Comparison of ENCODE assay signal across 20 cellular contexts in the genomic region with DNA sequence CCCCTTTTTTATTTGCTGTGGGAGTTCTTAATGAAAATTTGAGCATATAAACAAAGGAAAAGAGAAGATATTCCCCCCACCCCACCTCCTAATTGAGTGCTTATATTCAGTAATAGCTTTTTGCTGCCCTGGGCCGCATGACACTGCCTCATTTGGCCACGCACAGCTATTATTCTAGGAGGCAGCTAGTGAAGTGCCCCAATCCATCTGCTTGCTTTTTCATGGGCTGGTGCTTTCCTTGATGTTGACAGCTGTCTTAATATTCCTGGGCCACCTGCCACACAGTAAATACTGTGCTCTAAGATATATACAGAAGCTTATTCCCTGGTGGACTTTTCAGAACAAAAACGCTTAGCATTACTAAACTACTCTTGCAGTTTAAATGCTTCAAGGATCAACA. TPM values are rescaled to one million over a fixed set of nuclear protein-coding genes. Genes with fewer than 3 reads are reported as not detected.
DNase-seq lines count a peak whose midpoint lies in the region; ATAC-seq and TF ChIP-seq lines count a peak whose summit lies in the region.
"Had no signal": no experiment of that assay in that cellular context is flagged by ENCODE, and none has a peak within 500 bp of the region (broad histone marks: within the 10 kb centered on the region; RNA-seq: fewer than 3 reads in every experiment).

No MANE protein-coding gene starts in this region.

- intact Hi-C loops in upper lobe of right lung (cut with DNase I), result no loop called here

- H3K9me3 ChIP-seq in upper lobe of right lung, result no peaks in the 10 kb centered on the region

- no peaks in the 10 kb centered on the region for H3K27me3 ChIP-seq in upper lobe of right lung

- no peaks in the 10 kb centered on the region for H3K4me1 ChIP-seq in upper lobe of right lung

- H3K27ac Mint-ChIP-seq in activated T-helper 17 cell treated with anti-CD3 and anti-CD28 coated beads, Interleukin-2, amount 50 U/mL, for 72 hours, result no peak overlapping the region
- H3K27ac Mint-ChIP-seq: activated naive CD8-positive, alpha-beta T cell treated with anti-CD3 and anti-CD28 coated beads, Interleukin-2, amount 50 U/mL, for 24 hours; CD4-positive, alpha-beta T cell; HFFc6; stimulated activated naive B cell treated with anti-CD40 and anti-IgM and Interleukin-4, amounts not matched to agents 10 μg/mL and 1 μg/mL and 100 μg/mL, for 72 hours; type B pancreatic cell had no signal

- no peaks in the 10 kb centered on the region for H3K9me3 Mint-ChIP-seq in activated T-helper 17 cell treated with anti-CD3 and anti-CD28 coated beads, Interleukin-2, amount 50 U/mL, for 72 hours
- H3K9me3 Mint-ChIP-seq: activated naive CD8-positive, alpha-beta T cell treated with anti-CD3 and anti-CD28 coated beads, Interleukin-2, amount 50 U/mL, for 24 hours; activated T-cell treated with anti-CD3 and anti-CD28 coated beads, Interleukin-2, amount 50 U/mL, for 4 hours; CD4-positive, alpha-beta T cell; HFFc6; stimulated activated naive B cell treated with anti-CD40 and anti-IgM and Interleukin-4, amounts not matched to agents 10 μg/mL and 1 μg/mL and 100 μg/mL, for 72 hours; type B pancreatic cell had no signal

- DNase-seq in COLO668 (lab: John Stamatoyannopoulos, UW; ENCODE audit: unreplicated experiment) (peak; percentile 56), NCI-H1417 treated with DMSO at 0.1 percent for 48 hours (lab: John Stamatoyannopoulos, UW) (peak; percentile 59), NCI-H2171 treated with DMSO at 0.1 percent for 48 hours (lab: John Stamatoyannopoulos, UW) (peak; percentile 100), SHP77 (lab: John Stamatoyannopoulos, UW) (peak; percentile 96), upper lobe of right lung (no peak), AG08396 (ENCODE audit: low spot score) (no peak)
- DNase-seq: activated CD4-positive, alpha-beta T cell treated with anti-CD3 and anti-CD28 coated beads, Interleukin-2, amount 50 U/mL, for 4 hours; activated naive CD8-positive, alpha-beta T cell treated with anti-CD3 and anti-CD28 coated beads, Interleukin-2, amount 50 U/mL, for 24 hours; activated T-cell treated with anti-CD3 and anti-CD28 coated beads, Interleukin-2, amount 50 U/mL, for 4 hours; CD4-positive, alpha-beta T cell; foreskin fibroblast; GF-D8; HFFc6; IMR-90; stimulated activated naive B cell treated with anti-CD40 and anti-IgM and Interleukin-4, amounts not matched to agents 10 μg/mL and 1 μg/mL and 100 μg/mL, for 72 hours had no signal

- H3K4me3 ChIP-seq in upper lobe of right lung, result no peak overlapping the region
- H3K4me3 ChIP-seq: cardiac muscle cell, skin epidermis had no signal

- no peak overlapping the region for H3K4me3 Mint-ChIP-seq in activated T-helper 17 cell treated with anti-CD3 and anti-CD28 coated beads, Interleukin-2, amount 50 U/mL, for 72 hours
- H3K4me3 Mint-ChIP-seq: activated naive CD8-positive, alpha-beta T cell treated with anti-CD3 and anti-CD28 coated beads, Interleukin-2, amount 50 U/mL, for 24 hours; activated T-cell treated with anti-CD3 and anti-CD28 coated beads, Interleukin-2, amount 50 U/mL, for 4 hours; CD4-positive, alpha-beta T cell; HFFc6; stimulated activated naive B cell treated with anti-CD40 and anti-IgM and Interleukin-4, amounts not matched to agents 10 μg/mL and 1 μg/mL and 100 μg/mL, for 72 hours; type B pancreatic cell had no signal

- no peak overlapping the region for H3K27ac ChIP-seq in upper lobe of right lung
- H3K27ac ChIP-seq: cardiac muscle cell, skin epidermis had no signal

- ATAC-seq in upper lobe of right lung (no peak), GM19023 (IDR thresholded peaks at IDR 0.05; ENCODE audit: unreplicated experiment) (no peak)
- ATAC-seq in activated T-helper 17 cell treated with anti-CD3 and anti-CD28 coated beads, Interleukin-2, amount 50 U/mL, for 72 hours (replicated peaks), result no peak
- ATAC-seq: activated naive CD8-positive, alpha-beta T cell treated with anti-CD3 and anti-CD28 coated beads, Interleukin-2, amount 50 U/mL, for 24 hours; activated T-cell treated with anti-CD3 and anti-CD28 coated beads, Interleukin-2, amount 50 U/mL, for 4 hours; stimulated activated naive B cell treated with anti-CD40 and anti-IgM and Interleukin-4, amounts not matched to agents 10 μg/mL and 1 μg/mL and 100 μg/mL, for 72 hours had no signal

- TF ChIP-seq CTCF in upper lobe of right lung (IDR thresholded peaks at IDR 0.05), result no peak

- H3K4me1 Mint-ChIP-seq in activated T-helper 17 cell treated with anti-CD3 and anti-CD28 coated beads, Interleukin-2, amount 50 U/mL, for 72 hours, result peaks cover 28% of the 10 kb centered on the region

- H3K36me3 Mint-ChIP-seq in activated T-helper 17 cell treated with anti-CD3 and anti-CD28 coated beads, Interleukin-2, amount 50 U/mL, for 72 hours (ENCODE audit: low read depth), result peaks cover 8% of the 10 kb centered on the region
- H3K36me3 Mint-ChIP-seq: stimulated activated naive B cell treated with anti-CD40 and anti-IgM and Interleukin-4, amounts not matched to agents 10 μg/mL and 1 μg/mL and 100 μg/mL, for 72 hours; type B pancreatic cell had no signal

- no peaks in the 10 kb centered on the region for H3K36me3 ChIP-seq in upper lobe of right lung
- H3K36me3 ChIP-seq: cardiac muscle cell had no signal

- H3K27me3 Mint-ChIP-seq in activated T-helper 17 cell treated with anti-CD3 and anti-CD28 coated beads, Interleukin-2, amount 50 U/mL, for 72 hours, result peaks cover 4% of the 10 kb centered on the region

RNA-seq across cellular contexts. Expression of a gene that starts 3.8 kb away (rescaled TPM):
- total RNA-seq in upper lobe of right lung, result 25.5 TPM
- 10 to 100 TPM; 15.3 to 26.7 TPM for total RNA-seq in activated T-helper 17 cell treated with anti-CD3 and anti-CD28 coated beads, Interleukin-2, amount 50 U/mL, for 72 hours

RNA-seq across cellular contexts. Expression of a gene that starts 53.4 kb away (rescaled TPM):
- 10.1 TPM for total RNA-seq in upper lobe of right lung
- total RNA-seq in activated T-helper 17 cell treated with anti-CD3 and anti-CD28 coated beads, Interleukin-2, amount 50 U/mL, for 72 hours, result 1 to 10 TPM; 2.3 to 9.0 TPM

Comparison
In these comparisons a context has a peak if more than half of its experiments do, and no peak if none do; other contexts are left out.
1. DNase-seq: peak in COLO668 (single experiment), NCI-H1417 treated with DMSO at 0.1 percent for 48 hours (single experiment), NCI-H2171 treated with DMSO at 0.1 percent for 48 hours (single experiment) and SHP77 (2 of 2); none in upper lobe of right lung (single experiment) and AG08396 (single experiment).